ENCODE assay signal across 2 cellular contexts in genomic region chr1:38009088-38009840, GRCh38.
TF ChIP-seq lines count a peak whose summit lies in the region.

No MANE protein-coding gene starts in this region.

TF ChIP-seq in SK-N-SH, 30 proteins besides CTCF, POLR2A, EP300 and RAD21 (continued from another document):
- no peak for TF ChIP-seq USF2 (IDR thresholded peaks at IDR 0.05; ENCODE audit: borderline replicate concordance, low read depth, low read length)
- no peak for TF ChIP-seq NFIC (IDR thresholded peaks at IDR 0.05; ENCODE audit: borderline replicate concordance)
- TF ChIP-seq, protein P1, sequence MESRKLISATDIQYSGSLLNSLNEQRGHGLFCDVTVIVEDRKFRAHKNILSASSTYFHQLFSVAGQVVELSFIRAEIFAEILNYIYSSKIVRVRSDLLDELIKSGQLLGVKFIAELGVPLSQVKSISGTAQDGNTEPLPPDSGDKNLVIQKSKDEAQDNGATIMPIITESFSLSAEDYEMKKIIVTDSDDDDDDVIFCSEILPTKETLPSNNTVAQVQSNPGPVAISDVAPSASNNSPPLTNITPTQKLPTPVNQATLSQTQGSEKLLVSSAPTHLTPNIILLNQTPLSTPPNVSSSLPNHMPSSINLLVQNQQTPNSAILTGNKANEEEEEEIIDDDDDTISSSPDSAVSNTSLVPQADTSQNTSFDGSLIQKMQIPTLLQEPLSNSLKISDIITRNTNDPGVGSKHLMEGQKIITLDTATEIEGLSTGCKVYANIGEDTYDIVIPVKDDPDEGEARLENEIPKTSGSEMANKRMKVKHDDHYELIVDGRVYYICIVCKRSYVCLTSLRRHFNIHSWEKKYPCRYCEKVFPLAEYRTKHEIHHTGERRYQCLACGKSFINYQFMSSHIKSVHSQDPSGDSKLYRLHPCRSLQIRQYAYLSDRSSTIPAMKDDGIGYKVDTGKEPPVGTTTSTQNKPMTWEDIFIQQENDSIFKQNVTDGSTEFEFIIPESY (IDR thresholded peaks at IDR 0.05; ENCODE audit: borderline replicate concordance, low read depth): no peak
- no peak for TF ChIP-seq YY1 (IDR thresholded peaks at IDR 0.05; ENCODE audit: low read depth)

TF ChIP-seq in SK-N-SH treated with all-trans-retinoic acid at 6 μM for 48 hours, 23 proteins besides CTCF, POLR2A, EP300 and RAD21 (continued from another document):
- TF ChIP-seq BACH2 (CRISPR knock-in tag; IDR thresholded peaks at IDR 0.05; ENCODE audit: borderline replicate concordance) (no peak), ISL1 (CRISPR knock-in tag; IDR thresholded peaks at IDR 0.05) (no peak), RARB (CRISPR knock-in tag; IDR thresholded peaks at IDR 0.05) (no peak), OSR1 (CRISPR knock-in tag; IDR thresholded peaks at IDR 0.05) (no peak), ZC3H10 (CRISPR knock-in tag; IDR thresholded peaks at IDR 0.05) (no peak), ZNF565 (CRISPR knock-in tag; conservative IDR thresholded peaks at IDR 0.05; ENCODE audit: low read depth) (no peak), ZNF8 (CRISPR knock-in tag; IDR thresholded peaks at IDR 0.05) (no peak), ZFP3 (CRISPR knock-in tag; IDR thresholded peaks at IDR 0.05) (no peak), TSHZ2 (CRISPR knock-in tag; IDR thresholded peaks at IDR 0.05) (no peak), PPARA (CRISPR knock-in tag; IDR thresholded peaks at IDR 0.05; ENCODE audit: borderline replicate concordance) (no peak), CSDC2 (CRISPR knock-in tag; IDR thresholded peaks at IDR 0.05) (no peak), GLIS3 (CRISPR knock-in tag; IDR thresholded peaks at IDR 0.05) (no peak)
- TF ChIP-seq, protein P2, sequence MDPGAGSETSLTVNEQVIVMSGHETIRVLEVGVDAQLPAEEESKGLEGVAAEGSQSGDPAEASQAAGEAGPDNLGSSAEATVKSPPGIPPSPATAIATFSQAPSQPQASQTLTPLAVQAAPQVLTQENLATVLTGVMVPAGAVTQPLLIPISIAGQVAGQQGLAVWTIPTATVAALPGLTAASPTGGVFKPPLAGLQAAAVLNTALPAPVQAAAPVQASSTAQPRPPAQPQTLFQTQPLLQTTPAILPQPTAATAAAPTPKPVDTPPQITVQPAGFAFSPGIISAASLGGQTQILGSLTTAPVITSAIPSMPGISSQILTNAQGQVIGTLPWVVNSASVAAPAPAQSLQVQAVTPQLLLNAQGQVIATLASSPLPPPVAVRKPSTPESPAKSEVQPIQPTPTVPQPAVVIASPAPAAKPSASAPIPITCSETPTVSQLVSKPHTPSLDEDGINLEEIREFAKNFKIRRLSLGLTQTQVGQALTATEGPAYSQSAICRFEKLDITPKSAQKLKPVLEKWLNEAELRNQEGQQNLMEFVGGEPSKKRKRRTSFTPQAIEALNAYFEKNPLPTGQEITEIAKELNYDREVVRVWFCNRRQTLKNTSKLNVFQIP (CRISPR knock-in tag; IDR thresholded peaks at IDR 0.05; ENCODE audit: borderline replicate concordance, low read depth): no peak
- TF ChIP-seq, protein P3, sequence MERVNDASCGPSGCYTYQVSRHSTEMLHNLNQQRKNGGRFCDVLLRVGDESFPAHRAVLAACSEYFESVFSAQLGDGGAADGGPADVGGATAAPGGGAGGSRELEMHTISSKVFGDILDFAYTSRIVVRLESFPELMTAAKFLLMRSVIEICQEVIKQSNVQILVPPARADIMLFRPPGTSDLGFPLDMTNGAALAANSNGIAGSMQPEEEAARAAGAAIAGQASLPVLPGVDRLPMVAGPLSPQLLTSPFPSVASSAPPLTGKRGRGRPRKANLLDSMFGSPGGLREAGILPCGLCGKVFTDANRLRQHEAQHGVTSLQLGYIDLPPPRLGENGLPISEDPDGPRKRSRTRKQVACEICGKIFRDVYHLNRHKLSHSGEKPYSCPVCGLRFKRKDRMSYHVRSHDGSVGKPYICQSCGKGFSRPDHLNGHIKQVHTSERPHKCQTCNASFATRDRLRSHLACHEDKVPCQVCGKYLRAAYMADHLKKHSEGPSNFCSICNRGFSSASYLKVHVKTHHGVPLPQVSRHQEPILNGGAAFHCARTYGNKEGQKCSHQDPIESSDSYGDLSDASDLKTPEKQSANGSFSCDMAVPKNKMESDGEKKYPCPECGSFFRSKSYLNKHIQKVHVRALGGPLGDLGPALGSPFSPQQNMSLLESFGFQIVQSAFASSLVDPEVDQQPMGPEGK (CRISPR knock-in tag; IDR thresholded peaks at IDR 0.05; ENCODE audit: borderline replicate concordance): no peak
TF ChIP-seq in SK-N-SH treated with all-trans-retinoic acid at 6 μM for 48 hours: peak in this region for 0.
